1 cellular context compared by ENCODE assay signal in genomic region chr4:87981505-87981904, GRCh38.
TF ChIP-seq lines count a peak whose summit lies in the region.

No MANE protein-coding gene starts in this region.

TF ChIP-seq in HepG2, 621 proteins besides CTCF, POLR2A, EP300 and RAD21:
- TF ChIP-seq MXD4 (CRISPR knock-in tag; IDR thresholded peaks at IDR 0.05) = no peak
- no peak for TF ChIP-seq THYN1 (CRISPR knock-in tag; IDR thresholded peaks at IDR 0.05; ENCODE audit: borderline replicate concordance, low read depth)
- 0 out of 2 replicates have a peak, but pooled peaks have one; percentile 2 for TF ChIP-seq RBFOX2 (IDR thresholded peaks at IDR 0.05; ENCODE audit: low read depth, low read length)
- no peak for TF ChIP-seq NFYC (CRISPR knock-in tag; IDR thresholded peaks at IDR 0.05)
- TF ChIP-seq SP5 (CRISPR knock-in tag; IDR thresholded peaks at IDR 0.05; ENCODE audit: borderline replicate concordance, low read depth) = no peak
- peak; percentile 12 for TF ChIP-seq AGO2 (optimal IDR thresholded peaks at IDR 0.05; ENCODE audit: low read depth, low read length)
- no peak for TF ChIP-seq ZHX2 (IDR thresholded peaks at IDR 0.05; ENCODE audit: low read depth)
- TF ChIP-seq ZHX2 (CRISPR knock-in tag; IDR thresholded peaks at IDR 0.05; ENCODE audit: borderline replicate concordance) = no peak
- TF ChIP-seq ELF3 (CRISPR knock-in tag; IDR thresholded peaks at IDR 0.05) = no peak
- peak; percentile 77 for TF ChIP-seq RBM22 (optimal IDR thresholded peaks at IDR 0.05; ENCODE audit: low read length)
- TF ChIP-seq NFE2L1 (CRISPR knock-in tag; IDR thresholded peaks at IDR 0.05; ENCODE audit: borderline replicate concordance) = no peak
TF ChIP-seq in HepG2: peak in this region for 3.
